1 cellular context compared by ENCODE assay signal in the genomic region with DNA sequence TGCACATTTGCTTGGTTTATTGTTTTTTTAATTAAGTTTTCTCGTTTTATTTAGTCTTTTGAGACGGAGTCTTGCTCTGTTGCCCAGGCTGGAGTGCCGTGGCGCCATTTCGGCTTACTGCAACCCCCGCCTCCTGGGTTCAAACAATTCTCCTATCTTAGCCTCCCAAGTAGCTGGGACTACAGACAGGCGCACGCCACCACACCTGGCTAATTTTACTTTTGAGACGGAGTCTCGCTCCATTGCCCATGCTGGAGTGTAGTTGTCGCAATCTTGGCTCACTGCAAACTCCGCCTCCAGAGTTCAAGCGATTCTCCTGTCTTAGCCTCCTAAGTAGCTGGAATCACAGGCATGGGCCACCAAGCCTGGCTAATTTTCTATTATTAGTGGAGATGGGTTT.
TF ChIP-seq lines count a peak whose summit lies in the region.

No MANE protein-coding gene starts in this region.

TF ChIP-seq in IMR-90, 13 proteins besides CTCF, POLR2A, EP300 and RAD21:
- TF ChIP-seq NFE2L2 (IDR thresholded peaks at IDR 0.05; ENCODE audit: low read depth, low read length) (no peak), CEBPB (IDR thresholded peaks at IDR 0.05; ENCODE audit: low read depth, low read length) (0 out of 2 replicates have a peak, but pooled peaks have one; percentile 31)
